In the genomic region with DNA sequence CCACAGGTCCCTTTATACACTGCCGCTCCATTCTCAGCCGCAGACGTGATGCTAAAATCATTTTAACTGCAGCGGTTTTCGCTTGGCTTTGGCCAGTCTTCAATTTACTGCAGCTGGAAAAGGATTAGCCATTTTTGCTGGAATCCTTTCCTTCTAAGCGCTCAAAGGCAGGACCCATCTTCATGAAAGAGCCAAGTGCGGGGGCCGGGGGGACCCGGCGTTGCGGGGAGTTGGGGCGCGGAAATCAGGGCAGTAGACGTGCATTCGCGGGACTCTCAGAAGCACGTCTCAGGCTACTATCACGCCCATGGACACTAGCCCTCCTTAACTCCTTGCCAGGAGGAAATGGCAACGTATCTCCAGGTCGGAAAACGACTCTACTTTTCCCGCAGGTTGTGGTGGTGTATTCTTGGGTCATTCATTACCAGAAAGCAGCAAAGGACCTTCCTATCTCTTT, we compare ENCODE assay signal across 9 cellular contexts. TPM values are rescaled to one million over a fixed set of nuclear protein-coding genes. Genes with fewer than 3 reads are reported as not detected.
DNase-seq lines count a peak whose midpoint lies in the region; ATAC-seq and TF ChIP-seq lines count a peak whose summit lies in the region.
"Had no signal": no experiment of that assay in that cellular context is flagged by ENCODE, and none has a peak within 500 bp of the region (broad histone marks: within the 10 kb centered on the region; RNA-seq: fewer than 3 reads in every experiment).

No MANE protein-coding gene starts in this region.

- H4K20me1 ChIP-seq in PC-9 (ENCODE audit: insufficient read depth): no peaks in the 10 kb centered on the region

- H3K9me3 ChIP-seq in ES-I3 (ENCODE audit: control insufficient read depth, insufficient read depth, low read length) (no peaks in the 10 kb centered on the region), PC-9 (ENCODE audit: insufficient read depth, low read depth) (no peaks in the 10 kb centered on the region), gastrocnemius medialis (no peaks in the 10 kb centered on the region), transverse colon (no peaks in the 10 kb centered on the region)

- H3K9me3 Mint-ChIP-seq in glutamatergic neuron (ENCODE audit: unreplicated experiment): peaks cover 8% of the 10 kb centered on the region

- ATAC-seq in gastrocnemius medialis (no peak), GM19351 (IDR thresholded peaks at IDR 0.05; ENCODE audit: unreplicated experiment) (no peak)
- ATAC-seq: left colon had no signal

- H3K27me3 ChIP-seq in PC-9 (ENCODE audit: insufficient read depth, low read depth) (no peaks in the 10 kb centered on the region), gastrocnemius medialis (peaks cover 74 to 76% (median 74%) of the 10 kb centered on the region in 3 donors), transverse colon (peaks cover 84% of the 10 kb centered on the region)

- DNase-seq in PC-9 (no peak), glutamatergic neuron (no peak), gastrocnemius medialis (no peak), transverse colon (no peak), NCI-H187 (lab: John Stamatoyannopoulos, UW) (no peak)
- no peak for DNase-seq in activated naive CD4-positive, alpha-beta T cell treated with Interleukin-2 at 50 U/mL for 16 hours

- H3K9me2 ChIP-seq in PC-9 (ENCODE audit: insufficient read depth): no peaks in the 10 kb centered on the region

- CTCF ChIA-PET in PC-9 (lab: Charles Lee): interaction anchor here (0.6 to 1.1 kb wide), 3 partner anchors 999 to 1857 kb away, joined by 3 read pairs; no protein-coding TSS in a partner anchor

- H2AFZ ChIP-seq in PC-9: no peak overlapping the region

- H3K79me2 ChIP-seq in PC-9 (ENCODE audit: low read depth): no peaks in the 10 kb centered on the region

- no peaks in the 10 kb centered on the region for H3K36me3 ChIP-seq in ES-I3 (ENCODE audit: insufficient read depth, low read length)
- no peaks in the 10 kb centered on the region for H3K36me3 ChIP-seq in PC-9 (ENCODE audit: low read depth)
- H3K36me3 ChIP-seq in gastrocnemius medialis: no peaks in the 10 kb centered on the region
- no peaks in the 10 kb centered on the region for H3K36me3 ChIP-seq in transverse colon

- H3K4me1 Mint-ChIP-seq in glutamatergic neuron (ENCODE audit: low read depth, unreplicated experiment): peaks cover 18% of the 10 kb centered on the region

- peak overlapping the region; percentile 64; the same call in 1 of the 2 replicates for H3K4me2 ChIP-seq in PC-9

- peak overlapping the region; percentile 96 for H3K4me3 Mint-ChIP-seq in glutamatergic neuron (ENCODE audit: unreplicated experiment)

- no peaks in the 10 kb centered on the region for H3F3A ChIP-seq in PC-9 (ENCODE audit: insufficient read depth, low read depth)

- no TSS peak for BruUV-seq in PC-9 (replicated peaks; lab: Mats Ljungman, UMichigan)

- H3K4me1 ChIP-seq in ES-I3 (ENCODE audit: insufficient read depth, low read length) (peaks cover 4% of the 10 kb centered on the region; the same call in 1 of the 2 replicates), PC-9 (replicated peaks; ENCODE audit: insufficient read depth) (no peaks in the 10 kb centered on the region), gastrocnemius medialis (peaks cover 20 to 48% of the 10 kb centered on the region in 2 donors), transverse colon (peaks cover 0 to 57% (median 18%) of the 10 kb centered on the region in 4 donors)

- H3K27me3 Mint-ChIP-seq in glutamatergic neuron (ENCODE audit: unreplicated experiment): peaks cover 25% of the 10 kb centered on the region

- TF ChIP-seq POLR2A in gastrocnemius medialis (IDR thresholded peaks at IDR 0.05): no peak
- no peak for TF ChIP-seq POLR2A in transverse colon (IDR thresholded peaks at IDR 0.05)

- peak overlapping the region; percentile 73; the same call in 1 of the 2 replicates for H3K9ac ChIP-seq in ES-I3 (ENCODE audit: low read depth, low read length)

- H3K27ac ChIP-seq in PC-9: no peak overlapping the region
- H3K27ac ChIP-seq in gastrocnemius medialis: no peak overlapping the region
- no peak overlapping the region for H3K27ac ChIP-seq in transverse colon

- intact Hi-C loops in PC-9 (cut with micrococcal nuclease; ENCODE audit: unreplicated experiment) (loop anchor here (5.0 to 10.0 kb wide), 3 partner anchors 337 to 1760 kb away; no protein-coding TSS in a partner anchor), gastrocnemius medialis (cut with DNase I; ENCODE audit: low total_unique reads) (no loop called here), transverse colon (cut with DNase I; ENCODE audit: low total_unique reads) (no loop called here)

- TF ChIP-seq CTCF in PC-9 (conservative IDR thresholded peaks at IDR 0.05) (no peak), glutamatergic neuron (IDR thresholded peaks at IDR 0.05; ENCODE audit: partially characterized antibody, unreplicated experiment) (no peak), gastrocnemius medialis (IDR thresholded peaks at IDR 0.05 in 4 of 5, conservative IDR thresholded peaks at IDR 0.05 in 1 of 5) (no peak), transverse colon (IDR thresholded peaks at IDR 0.05) (no peak)

- H3K36me3 Mint-ChIP-seq in glutamatergic neuron (ENCODE audit: unreplicated experiment): no peaks in the 10 kb centered on the region

- no peak for TF ChIP-seq EP300 in transverse colon (IDR thresholded peaks at IDR 0.05; ENCODE audit: low read depth)

- in situ Hi-C loops in gastrocnemius medialis (cut with MboI; ENCODE audit: low sequenced_read_pairs in 4 of 4) (no loop called here), transverse colon (cut with MboI; ENCODE audit: low pct_ligation_motif_present in 1 of 4, low pct_unique_long_range_greater_than_20kb in 1 of 4, low sequenced_read_pairs in 3 of 4) (no loop called here)

- POLR2A ChIA-PET in PC-9 (lab: Charles Lee; ENCODE audit: unreplicated experiment): no interaction called here

- peak overlapping the region; percentile 11; the same call in 1 of the 2 replicates for H3K4me3 ChIP-seq in PC-9
- peak overlapping the region; percentile 13 to 53 (median 47) for H3K4me3 ChIP-seq in gastrocnemius medialis
- H3K4me3 ChIP-seq in transverse colon: peak overlapping the region in 2 of 4 donors; percentile 22 to 37

- H3K27ac Mint-ChIP-seq in glutamatergic neuron (ENCODE audit: unreplicated experiment): no peak overlapping the region

- 4 to 10% methylated on average over 22 of the region's 22 CpGs for WGBS in transverse colon (ENCODE audit: low coverage in 1 of 2), 2 donors

RNA-seq across cellular contexts. Expression of gene PCDH10, which starts 1.7 kb away (rescaled TPM):
- total RNA-seq in PC-9 (2021): not detected in 2 replicates
- total RNA-seq in glutamatergic neuron (ENCODE audit: unreplicated experiment): 1.7 TPM
- under 1 TPM in 1 of 4 donors, not detected in 3; 0.04 TPM for total RNA-seq in gastrocnemius medialis
- under 1 TPM; 0.27 to 0.60 (median 0.43) TPM for total RNA-seq in transverse colon
